In genomic region chr3:98022978-98023820, GRCh38 we compare ENCODE assay signal across 8 cellular contexts. TPM values are rescaled to one million over a fixed set of nuclear protein-coding genes. Genes with fewer than 3 reads are reported as not detected.
A peak's percentile ranks its signal among the peaks of the same experiment; 100 is the strongest.
DNase-seq lines count a peak whose midpoint lies in the region; ATAC-seq and TF ChIP-seq lines count a peak whose summit lies in the region.

No MANE protein-coding gene starts in this region.

- TF ChIP-seq CTCF in LNCaP clone FGC (IDR thresholded peaks at IDR 0.05; ENCODE audit: control insufficient read depth, extremely low read depth, insufficient read depth) (peak; percentile 82), foreskin fibroblast (IDR thresholded peaks at IDR 0.05; ENCODE audit: low read depth, low read length) (peak; percentile 95), testis (IDR thresholded peaks at IDR 0.05) (peak; percentile 95 to 100 (median 98))

- DNase-seq in DMS79 treated with DMSO at 0.1 percent for 48 hours (lab: John Stamatoyannopoulos, UW): peak; percentile 61
- peak; percentile 39 for DNase-seq in LNCaP clone FGC (ENCODE audit: low read depth)
- peak; percentile 82 to 85 for DNase-seq in SHP77 (lab: John Stamatoyannopoulos, UW)
- peak; percentile 85 for DNase-seq in activated T-helper 9 cell treated with anti-CD3 and anti-CD28 coated beads, Interleukin-2, amount 50 U/mL, for 16 hours (ENCODE audit: low read depth)
- DNase-seq in foreskin fibroblast: peak; percentile 65 to 88
- peak in 54 of 56 donors; percentile 9 to 96 (median 76) for DNase-seq in nucleus accumbens (lab: John Stamatoyannopoulos, UW)
- peak; percentile 96 for DNase-seq in testis

- H3K27ac ChIP-seq in testis: no peak overlapping the region

- ATAC-seq in GM21825 (IDR thresholded peaks at IDR 0.05; ENCODE audit: unreplicated experiment): peak; percentile 59

- no peaks in the 10 kb centered on the region for H3K36me3 ChIP-seq in testis (ENCODE audit: low read depth, missing control alignments)

- intact Hi-C loops in testis (cut with DNase I; ENCODE audit: low total_unique reads): no loop called here

- 17 to 23% methylated on average over 13 of the region's 13 CpGs for WGBS in testis, 2 donors

- no peak for TF ChIP-seq POLR2A in testis (IDR thresholded peaks at IDR 0.05)

- no peak overlapping the region for H3K4me3 ChIP-seq in LNCaP clone FGC (ENCODE audit: low read depth, low read length)
- no peak overlapping the region for H3K4me3 ChIP-seq in foreskin fibroblast (ENCODE audit: low read depth in 1 of 2, low read length in 2 of 2)
- H3K4me3 ChIP-seq in testis: no peak overlapping the region

- H3K9me3 ChIP-seq in testis: no peaks in the 10 kb centered on the region

- no peaks in the 10 kb centered on the region for H3K27me3 ChIP-seq in testis

- no peaks in the 10 kb centered on the region for H3K4me1 ChIP-seq in testis

RNA-seq across cellular contexts. Expression of gene GABRR3, which starts 11.9 kb away (rescaled TPM):
- total RNA-seq in testis: under 1 TPM; 0.19 to 0.55 TPM
- polyA plus RNA-seq in testis (ENCODE audit: insufficient read depth, low read depth, low replicate concordance): 0.38 TPM

RNA-seq across cellular contexts. Expression of gene RIOX2, which starts 51.0 kb away (rescaled TPM):
- 10 to 100 TPM; 16.3 to 22.5 TPM for total RNA-seq in testis
- 14.0 TPM for polyA plus RNA-seq in testis (ENCODE audit: insufficient read depth, low read depth, low replicate concordance)

Comparison
In these comparisons a context has a peak if more than half of its experiments do, and no peak if none do; other contexts are left out.
1. DNase-seq: peak in every context shown above with its lines; median percentile 96 in testis; 85 in activated T-helper 9 cell treated with anti-CD3 and anti-CD28 coated beads, Interleukin-2, amount 50 U/mL, for 16 hours; 84 in SHP77; 76 in foreskin fibroblast; 76 in nucleus accumbens; 61 in DMS79 treated with DMSO at 0.1 percent for 48 hours; 39 in LNCaP clone FGC.